9 cellular contexts compared by ENCODE assay signal in genomic region chr19:38692458-38693379, GRCh38. TPM values are rescaled to one million over a fixed set of nuclear protein-coding genes. Genes with fewer than 3 reads are reported as not detected.
DNase-seq lines count a peak whose midpoint lies in the region; ATAC-seq, FAIRE-seq and TF ChIP-seq lines count a peak whose summit lies in the region.
"Had no signal": no experiment of that assay in that cellular context is flagged by ENCODE, and none has a peak within 500 bp of the region (broad histone marks: within the 10 kb centered on the region; RNA-seq: fewer than 3 reads in every experiment).

No MANE protein-coding gene starts in this region.

- H3K9me3 ChIP-seq in right cardiac atrium (ENCODE audit: control insufficient read depth, low read length) (no peaks in the 10 kb centered on the region), skeletal muscle satellite cell (replicated peaks; ENCODE audit: low read length) (no peaks in the 10 kb centered on the region)

- 47% methylated on average over 25 of the region's 25 CpGs for WGBS in right cardiac atrium

- no peak for TF ChIP-seq POLR2A in GM12891 (IDR thresholded peaks at IDR 0.05; ENCODE audit: low read depth, low read length)

- no peak for DNase-seq in GM12891 (ENCODE audit: insufficient read length, low spot score)
- DNase-seq in activated T-helper 1 cell treated with anti-CD3 and anti-CD28 coated beads, Interleukin-12 subunit alpha, Interleukin-12 subunit beta, Interleukin-2, Interleukin-4 antibody, amounts not matched to agents 30 ng/mL and 10 ng/mL and 1 ng/mL, durations not matched to agents 14 hours and 24 hours and 36 hours (ENCODE audit: low spot score): no peak
- peak in 1 of 3 donors; percentile 48 for DNase-seq in right cardiac atrium
- no peak for DNase-seq in AG08396 (ENCODE audit: low spot score)
- DNase-seq in frontal cortex (ENCODE audit: low spot score in 2 of 2): no peak
- no peak for DNase-seq in GM13977 (ENCODE audit: low spot score)

- H3K27ac ChIP-seq in right cardiac atrium (ENCODE audit: low read length): peak overlapping the region; percentile 90
- H3K27ac ChIP-seq: VCaP had no signal

- no peak overlapping the region for H3K4me3 ChIP-seq in right cardiac atrium (ENCODE audit: low read length)
- H3K4me3 ChIP-seq in skeletal muscle satellite cell (ENCODE audit: low read length): peak overlapping the region; percentile 13

- peaks cover 80% of the 10 kb centered on the region for H3K4me1 Mint-ChIP-seq in activated T-helper 1 cell treated with anti-CD3 and anti-CD28 coated beads, Interleukin-12 subunit alpha, Interleukin-12 subunit beta, Interleukin-2, Interleukin-4 antibody, amounts not matched to agents 30 ng/mL and 10 ng/mL and 1 ng/mL, durations not matched to agents 14 hours and 24 hours and 36 hours (ENCODE audit: low read depth)

- intact Hi-C loops in activated T-helper 1 cell treated with anti-CD3 and anti-CD28 coated beads, Interleukin-12 subunit alpha, Interleukin-12 subunit beta, Interleukin-2, Interleukin-4 antibody, amounts not matched to agents 30 ng/mL and 10 ng/mL and 1 ng/mL, durations not matched to agents 14 hours and 24 hours and 36 hours (cut with micrococcal nuclease): no loop called here
- intact Hi-C loops in right cardiac atrium (cut with DNase I): loop anchor here in 1 of 4 donors (5.0 kb wide), 1 partner anchor 40 kb away; no protein-coding TSS in a partner anchor

- peak overlapping the region; percentile 51 for H3K27ac Mint-ChIP-seq in activated T-helper 1 cell treated with anti-CD3 and anti-CD28 coated beads, Interleukin-12 subunit alpha, Interleukin-12 subunit beta, Interleukin-2, Interleukin-4 antibody, amounts not matched to agents 30 ng/mL and 10 ng/mL and 1 ng/mL, durations not matched to agents 14 hours and 24 hours and 36 hours

- peaks cover 60% of the 10 kb centered on the region for H3K36me3 ChIP-seq in skeletal muscle satellite cell (ENCODE audit: insufficient read depth, low read length)

- in situ Hi-C loops in GM13977 (cut with MboI; ENCODE audit: low pct_unique_long_range_greater_than_20kb, low sequenced_read_pairs, unreplicated experiment): no loop called here

- peaks cover 13% of the 10 kb centered on the region for H3K36me3 Mint-ChIP-seq in activated T-helper 1 cell treated with anti-CD3 and anti-CD28 coated beads, Interleukin-12 subunit alpha, Interleukin-12 subunit beta, Interleukin-2, Interleukin-4 antibody, amounts not matched to agents 30 ng/mL and 10 ng/mL and 1 ng/mL, durations not matched to agents 14 hours and 24 hours and 36 hours (ENCODE audit: low read depth)

- peak overlapping the region; percentile 38 for H3K4me2 ChIP-seq in skeletal muscle satellite cell (ENCODE audit: low read length)

- H3K4me3 Mint-ChIP-seq in activated T-helper 1 cell treated with anti-CD3 and anti-CD28 coated beads, Interleukin-12 subunit alpha, Interleukin-12 subunit beta, Interleukin-2, Interleukin-4 antibody, amounts not matched to agents 30 ng/mL and 10 ng/mL and 1 ng/mL, durations not matched to agents 14 hours and 24 hours and 36 hours: peak overlapping the region; percentile 46

- no peaks in the 10 kb centered on the region for H3K9me3 Mint-ChIP-seq in activated T-helper 1 cell treated with anti-CD3 and anti-CD28 coated beads, Interleukin-12 subunit alpha, Interleukin-12 subunit beta, Interleukin-2, Interleukin-4 antibody, amounts not matched to agents 30 ng/mL and 10 ng/mL and 1 ng/mL, durations not matched to agents 14 hours and 24 hours and 36 hours

- FAIRE-seq in GM12891 (lab: Jason Lieb, UNC): no peak
- no peak for FAIRE-seq in frontal cortex (lab: Jason Lieb, UNC)

- H3K4me1 ChIP-seq in right cardiac atrium (ENCODE audit: control insufficient read depth, insufficient read depth, low read length) (peaks cover 39% of the 10 kb centered on the region), skeletal muscle satellite cell (ENCODE audit: control insufficient read depth, insufficient read depth, low read length) (peaks cover 70% of the 10 kb centered on the region)

- peak; percentile 27 to 37 for ATAC-seq in right cardiac atrium
- ATAC-seq in HG02763 (IDR thresholded peaks at IDR 0.05; ENCODE audit: unreplicated experiment): no peak

- peak overlapping the region; percentile 68 for H3K9ac ChIP-seq in skeletal muscle satellite cell (ENCODE audit: low read depth, low read length)

- TF ChIP-seq CTCF in GM13977 (IDR thresholded peaks at IDR 0.05; ENCODE audit: extremely low read depth, insufficient read depth, missing control alignments): no peak

- H3K27me3 ChIP-seq in right cardiac atrium (ENCODE audit: control insufficient read depth, insufficient read depth) (no peaks in the 10 kb centered on the region), skeletal muscle satellite cell (ENCODE audit: control insufficient read depth, insufficient read depth, low read length) (no peaks in the 10 kb centered on the region)

- H3K27me3 Mint-ChIP-seq in activated T-helper 1 cell treated with anti-CD3 and anti-CD28 coated beads, Interleukin-12 subunit alpha, Interleukin-12 subunit beta, Interleukin-2, Interleukin-4 antibody, amounts not matched to agents 30 ng/mL and 10 ng/mL and 1 ng/mL, durations not matched to agents 14 hours and 24 hours and 36 hours (ENCODE audit: insufficient read depth): no peaks in the 10 kb centered on the region

TF ChIP-seq in GM12891, 5 proteins besides CTCF, POLR2A, EP300 and RAD21:
- TF ChIP-seq SPI1 (IDR thresholded peaks at IDR 0.05; ENCODE audit: low read depth, low read length) (0 out of 2 replicates have a peak, but pooled peaks have one; percentile 34), PAX5 (IDR thresholded peaks at IDR 0.05; ENCODE audit: insufficient read depth, low read length, severe bottlenecking) (no peak)

RNA-seq across cellular contexts. Expression of gene ACTN4, which starts 45.3 kb away (rescaled TPM):
- polyA plus RNA-seq in GM12891 (2012; ENCODE audit: low read depth, missing spikeins): 122 TPM
- total RNA-seq in activated T-helper 1 cell treated with anti-CD3 and anti-CD28 coated beads, Interleukin-12 subunit alpha, Interleukin-12 subunit beta, Interleukin-2, Interleukin-4 antibody, amounts not matched to agents 30 ng/mL and 10 ng/mL and 1 ng/mL, durations not matched to agents 14 hours and 24 hours and 36 hours: 281 and 287 TPM in 2 replicates
- total RNA-seq in right cardiac atrium (100 to 1,000 TPM; 116 to 226 (median 122) TPM), frontal cortex (50.1 TPM)
- 87.4 TPM for polyA plus RNA-seq in right cardiac atrium
- 162 and 238 TPM in 2 replicates for total RNA-seq in skeletal muscle satellite cell (2012; rRNA removed)

RNA-seq across cellular contexts. Expression of gene CAPN12, which starts 51.6 kb away (rescaled TPM):
- 5.3 TPM for polyA plus RNA-seq in GM12891 (2012; ENCODE audit: low read depth, missing spikeins)
- total RNA-seq in activated T-helper 1 cell treated with anti-CD3 and anti-CD28 coated beads, Interleukin-12 subunit alpha, Interleukin-12 subunit beta, Interleukin-2, Interleukin-4 antibody, amounts not matched to agents 30 ng/mL and 10 ng/mL and 1 ng/mL, durations not matched to agents 14 hours and 24 hours and 36 hours: 1.1 and 2.5 TPM in 2 replicates
- under 1 TPM; 0.22 to 0.85 (median 0.54) TPM for total RNA-seq in right cardiac atrium
- 0.91 TPM for polyA plus RNA-seq in right cardiac atrium
- 0.25 TPM in 1 of 2 replicates, not detected in the other for total RNA-seq in skeletal muscle satellite cell (2012; rRNA removed)
- total RNA-seq in frontal cortex: under 0.01 TPM
